ENCODE assay signal across 1 cellular context in the genomic region with DNA sequence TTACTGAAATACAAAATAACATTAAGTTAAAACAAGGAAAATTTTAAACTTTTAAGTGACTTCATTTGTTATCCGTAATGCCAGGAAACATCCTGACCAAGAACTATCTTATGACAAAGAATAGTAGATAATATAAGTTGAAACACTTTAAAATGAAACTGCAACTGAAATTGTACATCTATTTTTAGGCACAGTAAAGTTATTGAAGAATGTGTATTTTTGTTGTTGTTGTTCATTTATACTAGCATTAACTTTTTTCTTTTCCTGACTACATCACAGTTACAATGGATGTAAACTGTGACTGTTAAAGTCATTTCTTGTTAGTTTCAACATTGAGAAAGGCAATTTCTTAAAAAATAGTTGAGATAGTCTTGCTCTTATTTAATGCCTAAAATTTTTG.
TF ChIP-seq lines count a peak whose summit lies in the region.

No MANE protein-coding gene starts in this region.

TF ChIP-seq in SK-N-SH, 30 proteins besides CTCF, POLR2A, EP300 and RAD21 (continued from another document):
- TF ChIP-seq, protein P1, sequence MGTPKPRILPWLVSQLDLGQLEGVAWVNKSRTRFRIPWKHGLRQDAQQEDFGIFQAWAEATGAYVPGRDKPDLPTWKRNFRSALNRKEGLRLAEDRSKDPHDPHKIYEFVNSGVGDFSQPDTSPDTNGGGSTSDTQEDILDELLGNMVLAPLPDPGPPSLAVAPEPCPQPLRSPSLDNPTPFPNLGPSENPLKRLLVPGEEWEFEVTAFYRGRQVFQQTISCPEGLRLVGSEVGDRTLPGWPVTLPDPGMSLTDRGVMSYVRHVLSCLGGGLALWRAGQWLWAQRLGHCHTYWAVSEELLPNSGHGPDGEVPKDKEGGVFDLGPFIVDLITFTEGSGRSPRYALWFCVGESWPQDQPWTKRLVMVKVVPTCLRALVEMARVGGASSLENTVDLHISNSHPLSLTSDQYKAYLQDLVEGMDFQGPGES (IDR thresholded peaks at IDR 0.05; ENCODE audit: low read depth, low read length) = no peak
- TF ChIP-seq, protein P2, sequence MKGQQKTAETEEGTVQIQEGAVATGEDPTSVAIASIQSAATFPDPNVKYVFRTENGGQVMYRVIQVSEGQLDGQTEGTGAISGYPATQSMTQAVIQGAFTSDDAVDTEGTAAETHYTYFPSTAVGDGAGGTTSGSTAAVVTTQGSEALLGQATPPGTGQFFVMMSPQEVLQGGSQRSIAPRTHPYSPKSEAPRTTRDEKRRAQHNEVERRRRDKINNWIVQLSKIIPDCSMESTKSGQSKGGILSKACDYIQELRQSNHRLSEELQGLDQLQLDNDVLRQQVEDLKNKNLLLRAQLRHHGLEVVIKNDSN (IDR thresholded peaks at IDR 0.05; ENCODE audit: borderline replicate concordance, low read depth) = no peak; the same call in 1 of the 2 replicates
- no peak for TF ChIP-seq ELF1 (IDR thresholded peaks at IDR 0.05)
